Comparison of ENCODE assay signal across 2 cellular contexts in the genomic region with DNA sequence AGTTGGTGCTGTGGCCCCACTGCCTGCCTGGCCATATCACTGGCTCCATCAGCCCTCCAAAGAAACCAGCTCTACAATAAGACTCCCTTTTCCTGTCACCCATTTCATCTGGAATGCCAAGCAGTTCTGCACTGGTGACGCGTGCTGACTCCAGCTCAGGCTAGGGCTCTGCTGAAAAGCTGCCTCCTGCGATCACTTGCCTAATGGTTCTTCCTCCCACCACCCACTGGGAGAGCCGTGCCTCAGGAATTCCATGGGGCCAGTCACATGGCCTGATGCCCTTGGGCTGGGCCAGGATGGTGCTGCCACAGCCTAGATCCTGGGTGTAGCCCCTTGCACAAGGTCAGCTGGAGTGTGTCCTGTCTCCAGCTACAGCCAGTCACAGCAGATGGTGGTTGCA.
TF ChIP-seq lines count a peak whose summit lies in the region.

No MANE protein-coding gene starts in this region.

TF ChIP-seq in Ishikawa, 13 proteins besides CTCF, POLR2A, EP300 and RAD21:
- TF ChIP-seq, protein P1, sequence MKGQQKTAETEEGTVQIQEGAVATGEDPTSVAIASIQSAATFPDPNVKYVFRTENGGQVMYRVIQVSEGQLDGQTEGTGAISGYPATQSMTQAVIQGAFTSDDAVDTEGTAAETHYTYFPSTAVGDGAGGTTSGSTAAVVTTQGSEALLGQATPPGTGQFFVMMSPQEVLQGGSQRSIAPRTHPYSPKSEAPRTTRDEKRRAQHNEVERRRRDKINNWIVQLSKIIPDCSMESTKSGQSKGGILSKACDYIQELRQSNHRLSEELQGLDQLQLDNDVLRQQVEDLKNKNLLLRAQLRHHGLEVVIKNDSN (IDR thresholded peaks at IDR 0.05) = peak; percentile 62
- TF ChIP-seq TCF12 (IDR thresholded peaks at IDR 0.05; ENCODE audit: low read depth) = no peak

TF ChIP-seq in H1, 55 proteins besides CTCF, POLR2A, EP300 and RAD21 (continued from another document):
- TF ChIP-seq TEAD4 (IDR thresholded peaks at IDR 0.05; ENCODE audit: low read depth, low read length) = peak; percentile 73; the same call in 1 of the 2 replicates
- TF ChIP-seq, protein P2, sequence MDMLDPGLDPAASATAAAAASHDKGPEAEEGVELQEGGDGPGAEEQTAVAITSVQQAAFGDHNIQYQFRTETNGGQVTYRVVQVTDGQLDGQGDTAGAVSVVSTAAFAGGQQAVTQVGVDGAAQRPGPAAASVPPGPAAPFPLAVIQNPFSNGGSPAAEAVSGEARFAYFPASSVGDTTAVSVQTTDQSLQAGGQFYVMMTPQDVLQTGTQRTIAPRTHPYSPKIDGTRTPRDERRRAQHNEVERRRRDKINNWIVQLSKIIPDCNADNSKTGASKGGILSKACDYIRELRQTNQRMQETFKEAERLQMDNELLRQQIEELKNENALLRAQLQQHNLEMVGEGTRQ (IDR thresholded peaks at IDR 0.05; ENCODE audit: low read length) = peak; percentile 48; the same call in 1 of the 2 replicates
